ENCODE assay signal across 16 cellular contexts in genomic region chr20:21106171-21106694, GRCh38. TPM values are rescaled to one million over a fixed set of nuclear protein-coding genes. Genes with fewer than 3 reads are reported as not detected.
DNase-seq lines count a peak whose midpoint lies in the region; ATAC-seq, FAIRE-seq and TF ChIP-seq lines count a peak whose summit lies in the region.
"Had no signal": no experiment of that assay in that cellular context is flagged by ENCODE, and none has a peak within 500 bp of the region (broad histone marks: within the 10 kb centered on the region; RNA-seq: fewer than 3 reads in every experiment).

Gene LINC00237, minus strand, starts transcription at chr20:21106358.

- H3K36me3 Mint-ChIP-seq in dendritic cell treated with granulocyte-macrophage colony-stimulating factor and Interleukin-4, amounts not matched to agents 40 ng/mL and 50 ng/mL, for 4 days (ENCODE audit: low read depth), result no peaks in the 10 kb centered on the region
- H3K36me3 Mint-ChIP-seq in neural crest cell (ENCODE audit: low read depth), result no peaks in the 10 kb centered on the region
- H3K36me3 Mint-ChIP-seq in activated CD4-positive, alpha-beta memory T cell treated with anti-CD3 and anti-CD28 coated beads, Interleukin-2, amount 10 ng/mL, durations not matched to agents 7 days and 5 days (ENCODE audit: low read depth), result no peaks in the 10 kb centered on the region
- H3K36me3 Mint-ChIP-seq: CD4-positive, alpha-beta memory T cell had no signal

- BruUV-seq in A673 (replicated peaks; lab: Mats Ljungman, UMichigan), result no TSS peak

- H3K36me3 ChIP-seq in A673 (ENCODE audit: insufficient read depth, low read length, poor library complexity, severe bottlenecking), result no peaks in the 10 kb centered on the region
- no peaks in the 10 kb centered on the region for H3K36me3 ChIP-seq in ES-I3 (ENCODE audit: insufficient read depth, low read length)
- H3K36me3 ChIP-seq: right lobe of liver had no signal

- H3K9ac ChIP-seq in ES-I3 (ENCODE audit: low read depth, low read length), result peak within 1 kb of the TSS; percentile 69; the same call in 1 of the 2 replicates

- intact Hi-C loops in A673 (cut with micrococcal nuclease; ENCODE audit: unreplicated experiment), result no loop called here
- intact Hi-C loops in dendritic cell treated with granulocyte-macrophage colony-stimulating factor and Interleukin-4, amounts not matched to agents 40 ng/mL and 50 ng/mL, for 4 days (cut with micrococcal nuclease), result no loop called here

- FAIRE-seq in HTR-8/SVneo (lab: Jason Lieb, UNC), result no peak

- no peak within 1 kb of the TSS for H3K27ac ChIP-seq in A673 (ENCODE audit: low read depth, low read length, poor library complexity, severe bottlenecking)
- H3K27ac ChIP-seq: epithelial cell of prostate, right lobe of liver had no signal

- H3K27ac Mint-ChIP-seq in dendritic cell treated with granulocyte-macrophage colony-stimulating factor and Interleukin-4, amounts not matched to agents 40 ng/mL and 50 ng/mL, for 4 days, result no peak within 1 kb of the TSS
- H3K27ac Mint-ChIP-seq in neural crest cell (ENCODE audit: unreplicated experiment), result no peak within 1 kb of the TSS
- H3K27ac Mint-ChIP-seq in activated CD4-positive, alpha-beta memory T cell treated with anti-CD3 and anti-CD28 coated beads, Interleukin-2, amount 10 ng/mL, durations not matched to agents 7 days and 5 days, result no peak within 1 kb of the TSS

- H3K4me3 Mint-ChIP-seq in dendritic cell treated with granulocyte-macrophage colony-stimulating factor and Interleukin-4, amounts not matched to agents 40 ng/mL and 50 ng/mL, for 4 days, result peak within 1 kb of the TSS; percentile 49
- peak within 1 kb of the TSS; percentile 27 for H3K4me3 Mint-ChIP-seq in neural crest cell
- no peak within 1 kb of the TSS for H3K4me3 Mint-ChIP-seq in activated CD4-positive, alpha-beta memory T cell treated with anti-CD3 and anti-CD28 coated beads, Interleukin-2, amount 10 ng/mL, durations not matched to agents 7 days and 5 days

- CTCF ChIA-PET in A673 (lab: Charles Lee), result no interaction called here
- CTCF ChIA-PET in activated CD4-positive, alpha-beta memory T cell treated with anti-CD3 and anti-CD28 coated beads, Interleukin-2, amount 10 ng/mL, durations not matched to agents 7 days and 5 days (lab: Charles Lee), result no interaction called here

- no peak for TF ChIP-seq CTCF in A673 (conservative IDR thresholded peaks at IDR 0.05; ENCODE audit: low read depth, low read length)
- TF ChIP-seq CTCF in neural crest cell (conservative IDR thresholded peaks at IDR 0.05), result no peak

- no peak for ATAC-seq in HG02798 (IDR thresholded peaks at IDR 0.05; ENCODE audit: poor library complexity, unreplicated experiment)
- ATAC-seq: right lobe of liver had no signal

- H3K9me3 Mint-ChIP-seq in dendritic cell treated with granulocyte-macrophage colony-stimulating factor and Interleukin-4, amounts not matched to agents 40 ng/mL and 50 ng/mL, for 4 days, result no peaks in the 10 kb centered on the region
- no peaks in the 10 kb centered on the region for H3K9me3 Mint-ChIP-seq in neural crest cell
- no peaks in the 10 kb centered on the region for H3K9me3 Mint-ChIP-seq in activated CD4-positive, alpha-beta memory T cell treated with anti-CD3 and anti-CD28 coated beads, Interleukin-2, amount 10 ng/mL, durations not matched to agents 7 days and 5 days

- POLR2A ChIA-PET in A673 (lab: Charles Lee; ENCODE audit: low non-redundant PET), result no interaction called here
- POLR2A ChIA-PET in activated CD4-positive, alpha-beta memory T cell treated with anti-CD3 and anti-CD28 coated beads, Interleukin-2, amount 10 ng/mL, durations not matched to agents 7 days and 5 days (lab: Charles Lee), result interaction anchor here (0.9 kb wide), 1 partner anchor 23 kb away, joined by 3 read pairs; no protein-coding TSS in a partner anchor

- H3K4me3 ChIP-seq in A673 (ENCODE audit: low read depth, low read length, poor library complexity, severe bottlenecking), result peak within 1 kb of the TSS; percentile 23
- H3K4me3 ChIP-seq: right lobe of liver had no signal

- no peaks in the 10 kb centered on the region for H3K9me3 ChIP-seq in A673 (ENCODE audit: low read depth, low read length, poor library complexity, severe bottlenecking)
- H3K9me3 ChIP-seq in ES-I3 (ENCODE audit: control insufficient read depth, insufficient read depth, low read length), result no peaks in the 10 kb centered on the region
- H3K9me3 ChIP-seq: right lobe of liver had no signal

- H3K27me3 Mint-ChIP-seq in dendritic cell treated with granulocyte-macrophage colony-stimulating factor and Interleukin-4, amounts not matched to agents 40 ng/mL and 50 ng/mL, for 4 days, result peaks cover 91% of the 10 kb centered on the region
- H3K27me3 Mint-ChIP-seq in neural crest cell (ENCODE audit: low read depth), result peaks cover 100% of the 10 kb centered on the region
- H3K27me3 Mint-ChIP-seq in activated CD4-positive, alpha-beta memory T cell treated with anti-CD3 and anti-CD28 coated beads, Interleukin-2, amount 10 ng/mL, durations not matched to agents 7 days and 5 days, result peaks cover 71% of the 10 kb centered on the region

- peaks cover 37% of the 10 kb centered on the region for H3K4me1 Mint-ChIP-seq in dendritic cell treated with granulocyte-macrophage colony-stimulating factor and Interleukin-4, amounts not matched to agents 40 ng/mL and 50 ng/mL, for 4 days (ENCODE audit: low read depth)
- H3K4me1 Mint-ChIP-seq in neural crest cell, result peaks cover 16% of the 10 kb centered on the region
- peaks cover 26% of the 10 kb centered on the region for H3K4me1 Mint-ChIP-seq in activated CD4-positive, alpha-beta memory T cell treated with anti-CD3 and anti-CD28 coated beads, Interleukin-2, amount 10 ng/mL, durations not matched to agents 7 days and 5 days

- H3K27me3 ChIP-seq in A673 (replicated peaks; ENCODE audit: insufficient read depth, low read depth, low read length, poor library complexity), result peaks cover 100% of the 10 kb centered on the region

- DNase-seq in A673 (ENCODE audit: low spot score) (no peak), neural crest cell (ENCODE audit: low read depth, low spot score) (no peak), HTR-8/SVneo (ENCODE audit: insufficient read length, low spot score) (no peak), NCI-H2029 (lab: John Stamatoyannopoulos, UW) (no peak)
- no peak for DNase-seq in activated CD4-positive, alpha-beta memory T cell treated with anti-CD3 and anti-CD28 coated beads, Interleukin-2, amount 10 ng/mL, durations not matched to agents 7 days and 5 days
- DNase-seq: activated T-cell treated with anti-CD3 and anti-CD28 coated beads for 4 hours; CD4-positive, alpha-beta memory T cell; hippocampal formation; midbrain; NCI-H2107; right lobe of liver; SIG-M5 had no signal

- H3K4me1 ChIP-seq in A673 (ENCODE audit: insufficient read depth, low read length, poor library complexity, severe bottlenecking) (peaks cover 25% of the 10 kb centered on the region), ES-I3 (ENCODE audit: insufficient read depth, low read length) (no peaks in the 10 kb centered on the region)

RNA-seq across cellular contexts. Expression of gene LINC00237, which starts in this region (rescaled TPM):
- not detected in 2 replicates for total RNA-seq in A673 (2021)
- not detected in 2 replicates for total RNA-seq in neural crest cell
- not detected for total RNA-seq in activated CD4-positive, alpha-beta memory T cell treated with anti-CD3 and anti-CD28 coated beads, Interleukin-2, amount 10 ng/mL, durations not matched to agents 7 days and 5 days
- total RNA-seq: CD4-positive, alpha-beta memory T cell; right lobe of liver had no signal
